ENCODE assay signal across 15 cellular contexts in the genomic region with DNA sequence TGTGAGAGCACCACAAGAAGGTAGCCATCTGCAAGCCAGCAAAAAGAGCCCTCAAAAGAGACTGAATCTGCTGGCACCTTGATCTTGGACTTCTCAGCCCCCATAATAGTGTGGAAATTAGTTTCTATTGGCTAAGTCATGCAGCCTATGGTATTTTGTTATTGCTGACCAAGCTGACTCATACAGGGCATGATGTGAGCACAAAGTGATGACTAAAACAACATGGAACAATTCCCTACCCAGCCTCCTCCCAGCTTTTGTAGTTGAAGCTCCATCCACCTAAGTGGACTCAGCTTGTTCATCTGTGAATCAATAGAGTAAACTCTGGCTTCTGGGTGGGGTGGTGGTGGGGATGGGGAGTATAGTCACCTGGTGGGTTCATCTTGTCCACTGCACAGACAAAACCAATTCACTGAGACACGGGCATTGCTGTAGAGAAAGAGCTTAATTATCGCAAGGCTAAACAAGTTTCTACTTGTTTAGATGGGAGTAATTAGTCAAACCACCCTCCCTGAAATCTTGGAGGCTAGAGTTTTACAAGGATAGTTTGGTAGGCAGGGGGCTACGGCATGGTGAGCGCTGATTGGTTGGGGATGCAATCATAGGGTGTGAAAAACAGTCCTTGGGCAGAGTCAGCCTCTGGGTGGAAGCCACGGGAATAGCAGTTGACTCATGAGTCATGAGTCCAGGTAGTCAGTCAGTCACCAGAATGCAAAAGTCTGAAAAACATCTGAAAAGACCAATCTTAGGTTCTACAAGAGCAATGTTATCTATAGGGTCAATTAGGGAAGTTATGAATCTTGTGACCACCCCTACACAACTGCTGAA.
A peak's percentile ranks its signal among the peaks of the same experiment; 100 is the strongest.
DNase-seq lines count a peak whose midpoint lies in the region; ATAC-seq and TF ChIP-seq lines count a peak whose summit lies in the region.
"Had no signal": no experiment of that assay in that cellular context is flagged by ENCODE, and none has a peak within 500 bp of the region (broad histone marks: within the 10 kb centered on the region; RNA-seq: fewer than 3 reads in every experiment).

No MANE protein-coding gene starts in this region.

- in situ Hi-C loops in HAP-1 (cut with MboI; ENCODE audit: low sequenced_read_pairs): no loop called here

- no peak overlapping the region for H3K27ac ChIP-seq in RWPE2 (ENCODE audit: poor library complexity, severe bottlenecking)
- H3K27ac ChIP-seq: parathyroid adenoma, thoracic aorta had no signal

- no peaks in the 10 kb centered on the region for H3K4me1 ChIP-seq in RWPE2 (ENCODE audit: insufficient read depth, poor library complexity, severe bottlenecking)
- H3K4me1 ChIP-seq in HAP-1: peaks cover 3% of the 10 kb centered on the region; the same call in 1 of the 2 replicates
- H3K4me1 ChIP-seq: parathyroid adenoma had no signal

- H3K36me3 ChIP-seq in RWPE2 (ENCODE audit: low read depth) (no peaks in the 10 kb centered on the region), HAP-1 (replicated peaks) (no peaks in the 10 kb centered on the region)
- H3K36me3 ChIP-seq: thoracic aorta had no signal

- no peak for TF ChIP-seq CTCF in RWPE2 (IDR thresholded peaks at IDR 0.05; ENCODE audit: poor library complexity, severe bottlenecking)

- H3K9me3 ChIP-seq in RWPE2 (ENCODE audit: severe bottlenecking) (no peaks in the 10 kb centered on the region), HAP-1 (no peaks in the 10 kb centered on the region; the same call in 1 of the 2 replicates)
- H3K9me3 ChIP-seq: thoracic aorta had no signal

- H3K4me3 ChIP-seq in RWPE2 (ENCODE audit: severe bottlenecking): no peak overlapping the region
- no peak overlapping the region for H3K4me3 ChIP-seq in HAP-1
- H3K4me3 ChIP-seq: thoracic aorta had no signal

- peak; percentile 65 for ATAC-seq in RWPE2 (ENCODE audit: low read depth)

- intact Hi-C loops in head of caudate nucleus (cut with DNase I): no loop called here

- DNase-seq in A172 (ENCODE audit: low spot score) (peak; percentile 52), H4 (ENCODE audit: low spot score) (peak; percentile 39), RWPE2 (ENCODE audit: low spot score) (no peak), fibroblast of peridontal ligament (ENCODE audit: extremely low read depth) (peak; percentile 52), HAP-1 (ENCODE audit: low spot score in 2 of 2) (no peak), AML-193 (lab: John Stamatoyannopoulos, UW) (no peak), NCI-H1694 (lab: John Stamatoyannopoulos, UW) (no peak), head of caudate nucleus (no peak)
- DNase-seq: activated CD4-positive, alpha-beta T cell treated with anti-CD3 and anti-CD28 coated beads, Interleukin-2, amount 50 U/mL, for 4 hours; amygdala; kidney; NCI-H510A treated with DMSO at 0.1 percent for 48 hours; Right ventricle myocardium superior had no signal

- no peaks in the 10 kb centered on the region for H3K27me3 ChIP-seq in RWPE2 (ENCODE audit: insufficient read depth, poor library complexity, severe bottlenecking)
- no peaks in the 10 kb centered on the region for H3K27me3 ChIP-seq in HAP-1 (ENCODE audit: low read depth)

Comparison
In these comparisons a context has a peak if more than half of its experiments do, and no peak if none do; other contexts are left out.
1. DNase-seq: peak in A172 (single experiment), H4 (single experiment) and fibroblast of peridontal ligament (single experiment); none in RWPE2 (single experiment), HAP-1 (0 of 2), AML-193 (0 of 2), NCI-H1694 (single experiment) and head of caudate nucleus (0 of 42).